1 cellular context compared by ENCODE assay signal in genomic region chr6:26068036-26068435, GRCh38.
TF ChIP-seq lines count a peak whose summit lies in the region.

No MANE protein-coding gene starts in this region.

TF ChIP-seq in K562, 482 proteins besides CTCF, POLR2A, EP300 and RAD21:
- no peak for TF ChIP-seq TFAP4 (CRISPR knock-in tag; IDR thresholded peaks at IDR 0.05; ENCODE audit: borderline replicate concordance)
- TF ChIP-seq GABPA (tag; conservative IDR thresholded peaks at IDR 0.05; ENCODE audit: low read depth): no peak
- no peak for TF ChIP-seq ZNF511 (CRISPR knock-in tag; IDR thresholded peaks at IDR 0.05)
- TF ChIP-seq ZNF140 (CRISPR knock-in tag; IDR thresholded peaks at IDR 0.05): no peak
- TF ChIP-seq CHD4 (IDR thresholded peaks at IDR 0.05; ENCODE audit: insufficient read depth, insufficient replicate concordance, low read depth, low read length, poor library complexity, severe bottlenecking): no peak
- no peak for TF ChIP-seq ETV6 (IDR thresholded peaks at IDR 0.05; ENCODE audit: borderline replicate concordance in 1 of 2, low read depth in 2 of 2, low read length in 1 of 2)
- no peak for TF ChIP-seq ETV6 (CRISPR knock-in tag; IDR thresholded peaks at IDR 0.05; ENCODE audit: borderline replicate concordance)
- no peak for TF ChIP-seq SMARCA4 (IDR thresholded peaks at IDR 0.05)
